ENCODE assay signal across 2 cellular contexts in the genomic region with DNA sequence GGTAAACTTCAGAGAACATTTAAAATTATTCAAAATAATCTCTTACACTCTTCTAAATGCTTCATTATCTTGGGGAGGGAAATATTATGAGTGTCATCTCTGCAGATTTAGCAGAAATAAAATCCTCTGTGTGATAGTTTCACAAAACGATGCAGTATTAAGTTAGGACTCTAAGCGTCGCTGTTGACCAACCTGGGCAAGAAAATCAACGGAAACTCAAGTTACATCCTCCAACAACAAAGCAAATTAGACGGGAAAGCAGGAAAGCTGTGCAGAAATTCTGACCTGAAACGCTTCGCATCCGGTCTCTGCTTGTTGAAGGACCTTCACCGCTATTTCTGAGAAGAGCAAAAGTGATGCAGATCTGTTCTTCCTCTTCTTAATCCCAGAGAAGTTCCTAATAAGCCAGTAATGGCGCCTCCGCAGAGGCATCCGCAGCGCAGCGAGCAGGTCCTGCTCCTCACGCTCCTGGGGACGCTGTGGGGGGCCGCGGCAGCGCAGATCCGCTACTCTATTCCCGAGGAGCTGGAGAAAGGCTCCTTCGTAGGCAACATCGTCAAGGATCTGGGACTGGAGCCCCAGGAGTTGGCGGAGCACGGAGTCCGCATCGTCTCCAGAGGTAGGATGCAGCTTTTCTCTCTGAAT.
TF ChIP-seq lines count a peak whose summit lies in the region.

A gene (plus strand): TSS at position 219 of the 645 bp plus-strand sequence. CDS start 193 bp downstream, at position 412.

TF ChIP-seq in SK-N-SH, 30 proteins besides CTCF, POLR2A, EP300 and RAD21 (continued from another document):
- TF ChIP-seq, protein P1, sequence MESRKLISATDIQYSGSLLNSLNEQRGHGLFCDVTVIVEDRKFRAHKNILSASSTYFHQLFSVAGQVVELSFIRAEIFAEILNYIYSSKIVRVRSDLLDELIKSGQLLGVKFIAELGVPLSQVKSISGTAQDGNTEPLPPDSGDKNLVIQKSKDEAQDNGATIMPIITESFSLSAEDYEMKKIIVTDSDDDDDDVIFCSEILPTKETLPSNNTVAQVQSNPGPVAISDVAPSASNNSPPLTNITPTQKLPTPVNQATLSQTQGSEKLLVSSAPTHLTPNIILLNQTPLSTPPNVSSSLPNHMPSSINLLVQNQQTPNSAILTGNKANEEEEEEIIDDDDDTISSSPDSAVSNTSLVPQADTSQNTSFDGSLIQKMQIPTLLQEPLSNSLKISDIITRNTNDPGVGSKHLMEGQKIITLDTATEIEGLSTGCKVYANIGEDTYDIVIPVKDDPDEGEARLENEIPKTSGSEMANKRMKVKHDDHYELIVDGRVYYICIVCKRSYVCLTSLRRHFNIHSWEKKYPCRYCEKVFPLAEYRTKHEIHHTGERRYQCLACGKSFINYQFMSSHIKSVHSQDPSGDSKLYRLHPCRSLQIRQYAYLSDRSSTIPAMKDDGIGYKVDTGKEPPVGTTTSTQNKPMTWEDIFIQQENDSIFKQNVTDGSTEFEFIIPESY (IDR thresholded peaks at IDR 0.05; ENCODE audit: borderline replicate concordance, low read depth): no peak
- TF ChIP-seq, protein P2, sequence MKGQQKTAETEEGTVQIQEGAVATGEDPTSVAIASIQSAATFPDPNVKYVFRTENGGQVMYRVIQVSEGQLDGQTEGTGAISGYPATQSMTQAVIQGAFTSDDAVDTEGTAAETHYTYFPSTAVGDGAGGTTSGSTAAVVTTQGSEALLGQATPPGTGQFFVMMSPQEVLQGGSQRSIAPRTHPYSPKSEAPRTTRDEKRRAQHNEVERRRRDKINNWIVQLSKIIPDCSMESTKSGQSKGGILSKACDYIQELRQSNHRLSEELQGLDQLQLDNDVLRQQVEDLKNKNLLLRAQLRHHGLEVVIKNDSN (IDR thresholded peaks at IDR 0.05; ENCODE audit: borderline replicate concordance, low read depth): no peak
- TF ChIP-seq, protein P3, sequence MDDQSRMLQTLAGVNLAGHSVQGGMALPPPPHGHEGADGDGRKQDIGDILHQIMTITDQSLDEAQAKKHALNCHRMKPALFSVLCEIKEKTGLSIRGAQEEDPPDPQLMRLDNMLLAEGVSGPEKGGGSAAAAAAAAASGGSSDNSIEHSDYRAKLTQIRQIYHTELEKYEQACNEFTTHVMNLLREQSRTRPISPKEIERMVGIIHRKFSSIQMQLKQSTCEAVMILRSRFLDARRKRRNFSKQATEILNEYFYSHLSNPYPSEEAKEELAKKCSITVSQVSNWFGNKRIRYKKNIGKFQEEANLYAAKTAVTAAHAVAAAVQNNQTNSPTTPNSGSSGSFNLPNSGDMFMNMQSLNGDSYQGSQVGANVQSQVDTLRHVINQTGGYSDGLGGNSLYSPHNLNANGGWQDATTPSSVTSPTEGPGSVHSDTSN (IDR thresholded peaks at IDR 0.05): no peak
- no peak for TF ChIP-seq SMC3 (IDR thresholded peaks at IDR 0.05; ENCODE audit: low read depth, low read length)
- no peak for TF ChIP-seq EZH2phosphoT487 (IDR thresholded peaks at IDR 0.05; ENCODE audit: borderline replicate concordance, low read depth)
- TF ChIP-seq FOXM1 (IDR thresholded peaks at IDR 0.05; ENCODE audit: low read depth): no peak
- TF ChIP-seq, protein P4, sequence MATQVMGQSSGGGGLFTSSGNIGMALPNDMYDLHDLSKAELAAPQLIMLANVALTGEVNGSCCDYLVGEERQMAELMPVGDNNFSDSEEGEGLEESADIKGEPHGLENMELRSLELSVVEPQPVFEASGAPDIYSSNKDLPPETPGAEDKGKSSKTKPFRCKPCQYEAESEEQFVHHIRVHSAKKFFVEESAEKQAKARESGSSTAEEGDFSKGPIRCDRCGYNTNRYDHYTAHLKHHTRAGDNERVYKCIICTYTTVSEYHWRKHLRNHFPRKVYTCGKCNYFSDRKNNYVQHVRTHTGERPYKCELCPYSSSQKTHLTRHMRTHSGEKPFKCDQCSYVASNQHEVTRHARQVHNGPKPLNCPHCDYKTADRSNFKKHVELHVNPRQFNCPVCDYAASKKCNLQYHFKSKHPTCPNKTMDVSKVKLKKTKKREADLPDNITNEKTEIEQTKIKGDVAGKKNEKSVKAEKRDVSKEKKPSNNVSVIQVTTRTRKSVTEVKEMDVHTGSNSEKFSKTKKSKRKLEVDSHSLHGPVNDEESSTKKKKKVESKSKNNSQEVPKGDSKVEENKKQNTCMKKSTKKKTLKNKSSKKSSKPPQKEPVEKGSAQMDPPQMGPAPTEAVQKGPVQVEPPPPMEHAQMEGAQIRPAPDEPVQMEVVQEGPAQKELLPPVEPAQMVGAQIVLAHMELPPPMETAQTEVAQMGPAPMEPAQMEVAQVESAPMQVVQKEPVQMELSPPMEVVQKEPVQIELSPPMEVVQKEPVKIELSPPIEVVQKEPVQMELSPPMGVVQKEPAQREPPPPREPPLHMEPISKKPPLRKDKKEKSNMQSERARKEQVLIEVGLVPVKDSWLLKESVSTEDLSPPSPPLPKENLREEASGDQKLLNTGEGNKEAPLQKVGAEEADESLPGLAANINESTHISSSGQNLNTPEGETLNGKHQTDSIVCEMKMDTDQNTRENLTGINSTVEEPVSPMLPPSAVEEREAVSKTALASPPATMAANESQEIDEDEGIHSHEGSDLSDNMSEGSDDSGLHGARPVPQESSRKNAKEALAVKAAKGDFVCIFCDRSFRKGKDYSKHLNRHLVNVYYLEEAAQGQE (IDR thresholded peaks at IDR 0.05; ENCODE audit: low read depth, low read length): no peak
- TF ChIP-seq RCOR1 (IDR thresholded peaks at IDR 0.05; ENCODE audit: low read length): no peak
- TF ChIP-seq, protein P5, sequence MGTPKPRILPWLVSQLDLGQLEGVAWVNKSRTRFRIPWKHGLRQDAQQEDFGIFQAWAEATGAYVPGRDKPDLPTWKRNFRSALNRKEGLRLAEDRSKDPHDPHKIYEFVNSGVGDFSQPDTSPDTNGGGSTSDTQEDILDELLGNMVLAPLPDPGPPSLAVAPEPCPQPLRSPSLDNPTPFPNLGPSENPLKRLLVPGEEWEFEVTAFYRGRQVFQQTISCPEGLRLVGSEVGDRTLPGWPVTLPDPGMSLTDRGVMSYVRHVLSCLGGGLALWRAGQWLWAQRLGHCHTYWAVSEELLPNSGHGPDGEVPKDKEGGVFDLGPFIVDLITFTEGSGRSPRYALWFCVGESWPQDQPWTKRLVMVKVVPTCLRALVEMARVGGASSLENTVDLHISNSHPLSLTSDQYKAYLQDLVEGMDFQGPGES (IDR thresholded peaks at IDR 0.05; ENCODE audit: low read depth, low read length): no peak
- TF ChIP-seq NFIC (IDR thresholded peaks at IDR 0.05; ENCODE audit: borderline replicate concordance): no peak
- TF ChIP-seq FOXJ3 (CRISPR knock-in tag; IDR thresholded peaks at IDR 0.05): no peak
- TF ChIP-seq, protein P6, sequence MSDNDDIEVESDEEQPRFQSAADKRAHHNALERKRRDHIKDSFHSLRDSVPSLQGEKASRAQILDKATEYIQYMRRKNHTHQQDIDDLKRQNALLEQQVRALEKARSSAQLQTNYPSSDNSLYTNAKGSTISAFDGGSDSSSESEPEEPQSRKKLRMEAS (IDR thresholded peaks at IDR 0.05; ENCODE audit: low read depth): no peak
- TF ChIP-seq RXRA (IDR thresholded peaks at IDR 0.05; ENCODE audit: borderline replicate concordance, low read depth): no peak
- TF ChIP-seq MXI1 (IDR thresholded peaks at IDR 0.05; ENCODE audit: low read depth, low read length): no peak
TF ChIP-seq in SK-N-SH: peak in this region for 0.

TF ChIP-seq in SK-N-SH treated with all-trans-retinoic acid at 6 μM for 48 hours, 23 proteins besides CTCF, POLR2A, EP300 and RAD21 (continued from another document):
- TF ChIP-seq BACH2 (CRISPR knock-in tag; IDR thresholded peaks at IDR 0.05; ENCODE audit: borderline replicate concordance) (no peak), ZNF8 (CRISPR knock-in tag; IDR thresholded peaks at IDR 0.05) (no peak), SNAI2 (CRISPR knock-in tag; IDR thresholded peaks at IDR 0.05) (no peak), ESRRG (CRISPR knock-in tag; IDR thresholded peaks at IDR 0.05) (no peak), ZFP3 (CRISPR knock-in tag; IDR thresholded peaks at IDR 0.05) (no peak), PPARA (CRISPR knock-in tag; IDR thresholded peaks at IDR 0.05; ENCODE audit: borderline replicate concordance) (no peak), GLIS3 (CRISPR knock-in tag; IDR thresholded peaks at IDR 0.05) (no peak), ISL1 (CRISPR knock-in tag; IDR thresholded peaks at IDR 0.05) (no peak), TCF4 (CRISPR knock-in tag; IDR thresholded peaks at IDR 0.05; ENCODE audit: borderline replicate concordance) (no peak), ZC3H10 (CRISPR knock-in tag; IDR thresholded peaks at IDR 0.05) (no peak), OSR1 (CRISPR knock-in tag; IDR thresholded peaks at IDR 0.05) (no peak), CSDC2 (CRISPR knock-in tag; IDR thresholded peaks at IDR 0.05) (no peak), ZNF70 (CRISPR knock-in tag; IDR thresholded peaks at IDR 0.05) (no peak), RARB (CRISPR knock-in tag; IDR thresholded peaks at IDR 0.05) (no peak)
- TF ChIP-seq, protein P7, sequence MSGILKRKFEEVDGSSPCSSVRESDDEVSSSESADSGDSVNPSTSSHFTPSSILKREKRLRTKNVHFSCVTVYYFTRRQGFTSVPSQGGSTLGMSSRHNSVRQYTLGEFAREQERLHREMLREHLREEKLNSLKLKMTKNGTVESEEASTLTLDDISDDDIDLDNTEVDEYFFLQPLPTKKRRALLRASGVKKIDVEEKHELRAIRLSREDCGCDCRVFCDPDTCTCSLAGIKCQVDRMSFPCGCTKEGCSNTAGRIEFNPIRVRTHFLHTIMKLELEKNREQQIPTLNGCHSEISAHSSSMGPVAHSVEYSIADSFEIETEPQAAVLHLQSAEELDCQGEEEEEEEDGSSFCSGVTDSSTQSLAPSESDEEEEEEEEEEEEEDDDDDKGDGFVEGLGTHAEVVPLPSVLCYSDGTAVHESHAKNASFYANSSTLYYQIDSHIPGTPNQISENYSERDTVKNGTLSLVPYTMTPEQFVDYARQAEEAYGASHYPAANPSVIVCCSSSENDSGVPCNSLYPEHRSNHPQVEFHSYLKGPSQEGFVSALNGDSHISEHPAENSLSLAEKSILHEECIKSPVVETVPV (CRISPR knock-in tag; IDR thresholded peaks at IDR 0.05): no peak
- TF ChIP-seq, protein P8, sequence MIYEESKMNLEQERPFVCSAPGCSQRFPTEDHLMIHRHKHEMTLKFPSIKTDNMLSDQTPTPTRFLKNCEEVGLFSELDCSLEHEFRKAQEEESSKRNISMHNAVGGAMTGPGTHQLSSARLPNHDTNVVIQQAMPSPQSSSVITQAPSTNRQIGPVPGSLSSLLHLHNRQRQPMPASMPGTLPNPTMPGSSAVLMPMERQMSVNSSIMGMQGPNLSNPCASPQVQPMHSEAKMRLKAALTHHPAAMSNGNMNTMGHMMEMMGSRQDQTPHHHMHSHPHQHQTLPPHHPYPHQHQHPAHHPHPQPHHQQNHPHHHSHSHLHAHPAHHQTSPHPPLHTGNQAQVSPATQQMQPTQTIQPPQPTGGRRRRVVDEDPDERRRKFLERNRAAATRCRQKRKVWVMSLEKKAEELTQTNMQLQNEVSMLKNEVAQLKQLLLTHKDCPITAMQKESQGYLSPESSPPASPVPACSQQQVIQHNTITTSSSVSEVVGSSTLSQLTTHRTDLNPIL (CRISPR knock-in tag; IDR thresholded peaks at IDR 0.05; ENCODE audit: low read depth): no peak
TF ChIP-seq in SK-N-SH treated with all-trans-retinoic acid at 6 μM for 48 hours: peak in this region for 0.
